20 cellular contexts compared by ENCODE assay signal in genomic region chr2:16031848-16032159, GRCh38.
DNase-seq lines count a peak whose midpoint lies in the region; TF ChIP-seq lines count a peak whose summit lies in the region.
"Had no signal": no experiment of that assay in that cellular context is flagged by ENCODE, and none has a peak within 500 bp of the region (broad histone marks: within the 10 kb centered on the region; RNA-seq: fewer than 3 reads in every experiment).

No MANE protein-coding gene starts in this region.

- H3K27ac Mint-ChIP-seq in neural crest cell (ENCODE audit: unreplicated experiment): peak overlapping the region; percentile 88
- H3K27ac Mint-ChIP-seq in H9: no peak overlapping the region
- H3K27ac Mint-ChIP-seq: activated CD4-positive, alpha-beta T cell treated with anti-CD3 and anti-CD28 coated beads, Interleukin-2, amount 10 ng/mL, durations not matched to agents 24 days and 14 days; activated naive CD8-positive, alpha-beta T cell treated with anti-CD3 and anti-CD28 coated beads, Interleukin-2, amount 10 ng/mL, durations not matched to agents 7 days and 5 days; B cell; nephron had no signal

- H3K4ac ChIP-seq in H9 (ENCODE audit: low read depth, low read length): no peak overlapping the region

- H2BK12ac ChIP-seq in H9 (ENCODE audit: insufficient read length, low read depth, low read length): no peak overlapping the region

- H4K20me1 ChIP-seq in H9 (ENCODE audit: control insufficient read depth, insufficient read depth, insufficient read length): no peaks in the 10 kb centered on the region

- no peak overlapping the region for H4K5ac ChIP-seq in H9 (ENCODE audit: insufficient read length, low read depth, low read length)

- H3K9ac ChIP-seq in H9 (ENCODE audit: extremely low read depth, insufficient read length, low read length): no peak overlapping the region

- TF ChIP-seq CTCF in VCaP (conservative IDR thresholded peaks at IDR 0.05) (no peak), neural crest cell (conservative IDR thresholded peaks at IDR 0.05) (no peak), right atrium auricular region (IDR thresholded peaks at IDR 0.05) (no peak), H9 (conservative IDR thresholded peaks at IDR 0.05) (no peak)

- H3K23ac ChIP-seq in H9 (ENCODE audit: insufficient read length, low read depth, low read length): no peak overlapping the region

- H3K4me3 Mint-ChIP-seq in neural crest cell: peak overlapping the region; percentile 67
- no peak overlapping the region for H3K4me3 Mint-ChIP-seq in H9
- H3K4me3 Mint-ChIP-seq: activated CD4-positive, alpha-beta T cell treated with anti-CD3 and anti-CD28 coated beads, Interleukin-2, amount 10 ng/mL, durations not matched to agents 24 days and 14 days; activated naive CD8-positive, alpha-beta T cell treated with anti-CD3 and anti-CD28 coated beads, Interleukin-2, amount 10 ng/mL, durations not matched to agents 7 days and 5 days; activated T-cell treated with anti-CD3 and anti-CD28 coated beads, Interleukin-2, amount 50 U/mL, for 4 hours; B cell; nephron had no signal

- H3K36me3 ChIP-seq in right atrium auricular region: no peaks in the 10 kb centered on the region
- H3K36me3 ChIP-seq: cardiac muscle cell had no signal

- peaks cover 73% of the 10 kb centered on the region for H3K4me1 Mint-ChIP-seq in neural crest cell
- peaks cover 47 to 54% of the 10 kb centered on the region in 2 experiments for H3K4me1 Mint-ChIP-seq in H9
- H3K4me1 Mint-ChIP-seq: activated CD4-positive, alpha-beta T cell treated with anti-CD3 and anti-CD28 coated beads, Interleukin-2, amount 10 ng/mL, durations not matched to agents 24 days and 14 days; activated naive CD8-positive, alpha-beta T cell treated with anti-CD3 and anti-CD28 coated beads, Interleukin-2, amount 10 ng/mL, durations not matched to agents 7 days and 5 days; B cell had no signal

- no peak overlapping the region for H2BK5ac ChIP-seq in H9 (ENCODE audit: insufficient read length, low read length)

- peaks cover 2% of the 10 kb centered on the region for H3K23me2 ChIP-seq in H9 (ENCODE audit: insufficient read length, low read depth, low read length, poor library complexity, severe bottlenecking)

- no peak overlapping the region for H2BK15ac ChIP-seq in H9 (ENCODE audit: low read depth, low read length)

- H3K27me3 Mint-ChIP-seq in neural crest cell (ENCODE audit: low read depth): no peaks in the 10 kb centered on the region
- no peaks in the 10 kb centered on the region; the same call in 1 of the 2 replicates for H3K27me3 Mint-ChIP-seq in H9 (ENCODE audit: low read depth)
- H3K27me3 Mint-ChIP-seq: activated CD4-positive, alpha-beta T cell treated with anti-CD3 and anti-CD28 coated beads, Interleukin-2, amount 10 ng/mL, durations not matched to agents 24 days and 14 days; activated naive CD8-positive, alpha-beta T cell treated with anti-CD3 and anti-CD28 coated beads, Interleukin-2, amount 10 ng/mL, durations not matched to agents 7 days and 5 days; B cell had no signal

- H3K4me1 ChIP-seq in right atrium auricular region (no peaks in the 10 kb centered on the region), H9 (ENCODE audit: insufficient read depth, low read length) (peaks cover 4% of the 10 kb centered on the region; the same call in 1 of the 2 replicates)

- H3K27me3 ChIP-seq in right atrium auricular region (no peaks in the 10 kb centered on the region), H9 (ENCODE audit: insufficient read depth, low read length) (no peaks in the 10 kb centered on the region)
- H3K27me3 ChIP-seq: cardiac muscle cell had no signal

- H3K79me1 ChIP-seq in H9 (ENCODE audit: insufficient read depth, low read depth, low read length, poor library complexity, severe bottlenecking): no peaks in the 10 kb centered on the region

- no peak overlapping the region for H2AK5ac ChIP-seq in H9 (ENCODE audit: insufficient read length, low read length)

- H3K27ac ChIP-seq in VCaP (peak overlapping the region; percentile 82), right atrium auricular region (no peak overlapping the region), H9 (ENCODE audit: insufficient read length, low read depth, low read length) (no peak overlapping the region)
- H3K27ac ChIP-seq: cardiac muscle cell had no signal

- H2BK20ac ChIP-seq in H9 (ENCODE audit: low read depth, low read length, poor library complexity, severe bottlenecking): no peak overlapping the region

- no peak overlapping the region for H3K4me2 ChIP-seq in H9 (ENCODE audit: insufficient read depth, insufficient read length, low read length)

- H3K79me2 ChIP-seq in H9 (ENCODE audit: insufficient read depth, low read length): no peaks in the 10 kb centered on the region

- no peak overlapping the region for H2BK120ac ChIP-seq in H9 (ENCODE audit: low read depth, low read length, poor library complexity, severe bottlenecking)

- no peak overlapping the region for H4K8ac ChIP-seq in H9 (replicated peaks; ENCODE audit: insufficient read length, low read depth, low read length)

- H3T11ph ChIP-seq in H9 (ENCODE audit: low read length): no peak overlapping the region

- H3K14ac ChIP-seq in H9 (ENCODE audit: insufficient read depth, low read length): no peak overlapping the region

- H3K9me3 Mint-ChIP-seq in neural crest cell (no peaks in the 10 kb centered on the region), H9 (no peaks in the 10 kb centered on the region)
- H3K9me3 Mint-ChIP-seq: activated CD4-positive, alpha-beta T cell treated with anti-CD3 and anti-CD28 coated beads, Interleukin-2, amount 10 ng/mL, durations not matched to agents 24 days and 14 days; activated naive CD8-positive, alpha-beta T cell treated with anti-CD3 and anti-CD28 coated beads, Interleukin-2, amount 10 ng/mL, durations not matched to agents 7 days and 5 days; activated T-cell treated with anti-CD3 and anti-CD28 coated beads, Interleukin-2, amount 50 U/mL, for 4 hours; nephron had no signal

- WGBS in H9 (ENCODE audit: extremely low coverage, insufficient read length, low lambda C conversion rate): 100% methylated on average over 1 of the region's 8 CpGs

- no peak overlapping the region for H3K4me3 ChIP-seq in right atrium auricular region
- H3K4me3 ChIP-seq: cardiac muscle cell had no signal

- H3K36me3 Mint-ChIP-seq in neural crest cell (ENCODE audit: low read depth): no peaks in the 10 kb centered on the region
- H3K36me3 Mint-ChIP-seq in H9 (ENCODE audit: insufficient read depth in 1 of 3, low read depth in 3 of 3): no peaks in the 10 kb centered on the region
- H3K36me3 Mint-ChIP-seq: activated naive CD8-positive, alpha-beta T cell treated with anti-CD3 and anti-CD28 coated beads, Interleukin-2, amount 10 ng/mL, durations not matched to agents 7 days and 5 days had no signal

- peak; percentile 76 for DNase-seq in DMS153 treated with DMSO at 0.1 percent for 48 hours (lab: John Stamatoyannopoulos, UW; ENCODE audit: unreplicated experiment)
- DNase-seq in NCI-H1105 treated with DMSO at 0.1 percent for 48 hours (lab: John Stamatoyannopoulos, UW): peak; percentile 83
- DNase-seq in neural crest cell (ENCODE audit: low read depth, low spot score): no peak
- DNase-seq in right atrium auricular region (ENCODE audit: low spot score): no peak
- DNase-seq in mesenteric fat pad (ENCODE audit: low spot score): no peak
- DNase-seq in H9: no peak
- DNase-seq: activated CD4-positive, alpha-beta T cell treated with anti-CD3 and anti-CD28 coated beads, Interleukin-2, amount 10 ng/mL, durations not matched to agents 24 days and 14 days; activated naive CD8-positive, alpha-beta T cell treated with anti-CD3 and anti-CD28 coated beads, Interleukin-2, amount 10 ng/mL, durations not matched to agents 7 days and 5 days; activated T-cell treated with anti-CD3 and anti-CD28 coated beads, Interleukin-2, amount 50 U/mL, for 4 hours; GOT3; NCI-H526 treated with DMSO at 0.1 percent for 48 hours; right cardiac atrium; RPMI8226; stimulated activated CD4-positive, alpha-beta T cell treated with anti-CD3 and anti-CD28 coated beads, Interleukin-2, amount 100 ng/mL, for 24 hours; stimulated activated CD8-positive, alpha-beta memory T cell treated with anti-CD3 and anti-CD28 coated beads, Interleukin-4, amount 100 ng/mL, for 48 hours; trophoblast cell had no signal

- no peak overlapping the region for H4K91ac ChIP-seq in H9 (ENCODE audit: insufficient read length, low read depth, low read length)

- H3K9me3 ChIP-seq in right atrium auricular region (no peaks in the 10 kb centered on the region), H9 (ENCODE audit: control insufficient read depth, low read depth, low read length) (no peaks in the 10 kb centered on the region)

- H3K56ac ChIP-seq in H9 (ENCODE audit: insufficient read length, low read depth, low read length): no peak overlapping the region

- no peak overlapping the region for H2AFZ ChIP-seq in H9 (ENCODE audit: low read length)

- no peak overlapping the region for H3K18ac ChIP-seq in H9 (ENCODE audit: insufficient read length, low read depth, low read length)

Comparison
In these comparisons a context has a peak if more than half of its experiments do, and no peak if none do; other contexts are left out.
1. DNase-seq: peak in DMS153 treated with DMSO at 0.1 percent for 48 hours (single experiment) and NCI-H1105 treated with DMSO at 0.1 percent for 48 hours (single experiment); none in neural crest cell (single experiment), right atrium auricular region (single experiment), mesenteric fat pad (single experiment) and H9 (single experiment).